Comparison of ENCODE assay signal across 9 cellular contexts in genomic region chr13:110911880-110912279, GRCh38. TPM values are rescaled to one million over a fixed set of nuclear protein-coding genes. Genes with fewer than 3 reads are reported as not detected.
DNase-seq lines count a peak whose midpoint lies in the region; ATAC-seq and TF ChIP-seq lines count a peak whose summit lies in the region.
"Had no signal": no experiment of that assay in that cellular context is flagged by ENCODE, and none has a peak within 500 bp of the region (broad histone marks: within the 10 kb centered on the region; RNA-seq: fewer than 3 reads in every experiment).

No MANE protein-coding gene starts in this region.

- H3K4me3 Mint-ChIP-seq in Calu3 (ENCODE audit: low read depth, unreplicated experiment) (peak overlapping the region; percentile 65), brain (peak overlapping the region; percentile 93 to 99 (median 95))
- H3K4me3 Mint-ChIP-seq in naive thymus-derived CD8-positive, alpha-beta T cell = peak overlapping the region in 8 of 10 donors; percentile 7 to 94 (median 88)

- H3K27me3 Mint-ChIP-seq in Calu3 (ENCODE audit: unreplicated experiment) = no peaks in the 10 kb centered on the region
- peaks cover 8% of the 10 kb centered on the region for H3K27me3 Mint-ChIP-seq in brain
- H3K27me3 Mint-ChIP-seq in naive thymus-derived CD8-positive, alpha-beta T cell = no peaks in the 10 kb centered on the region

- H3K27ac Mint-ChIP-seq in Calu3 (ENCODE audit: unreplicated experiment) (peak overlapping the region; percentile 42), brain (peak overlapping the region in 2 of 5 experiments; percentile 96 to 99)
- H3K27ac Mint-ChIP-seq in naive thymus-derived CD8-positive, alpha-beta T cell = peak overlapping the region in 2 of 10 donors; percentile 16 to 54

- H3K36me3 Mint-ChIP-seq in Calu3 (ENCODE audit: insufficient read depth, unreplicated experiment) (peaks cover 72% of the 10 kb centered on the region), brain (peaks cover 30% of the 10 kb centered on the region)
- peaks cover 0 to 39% (median 4%) of the 10 kb centered on the region in 3 donors for H3K36me3 Mint-ChIP-seq in naive thymus-derived CD8-positive, alpha-beta T cell

- H3K4me1 Mint-ChIP-seq in Calu3 (ENCODE audit: low read depth, unreplicated experiment) = no peaks in the 10 kb centered on the region
- H3K4me1 Mint-ChIP-seq in brain = peaks cover 80% of the 10 kb centered on the region
- H3K4me1 Mint-ChIP-seq in naive thymus-derived CD8-positive, alpha-beta T cell = peaks cover 16 to 76% (median 74%) of the 10 kb centered on the region in 4 donors

- BruUV-seq in Calu3 (replicated peaks; lab: Mats Ljungman, UMichigan) = no TSS peak

- TF ChIP-seq CTCF in Calu3 (IDR thresholded peaks at IDR 0.05; ENCODE audit: unreplicated experiment) = no peak
- TF ChIP-seq CTCF in brain (conservative IDR thresholded peaks at IDR 0.05) = no peak

- CTCF ChIA-PET in Calu3 (lab: Charles Lee) = no interaction called here

- intact Hi-C loops in Calu3 (cut with micrococcal nuclease; ENCODE audit: unreplicated experiment) = loop anchor here (10.0 kb wide), 1 partner anchor 143 kb away; no protein-coding TSS in a partner anchor

- DNase-seq in Calu3 (no peak), M059J (ENCODE audit: low read depth) (peak; percentile 84), AML-193 (lab: John Stamatoyannopoulos, UW) (no peak), HT-29 (ENCODE audit: low spot score) (no peak), DMS53 (lab: John Stamatoyannopoulos, UW) (no peak)
- DNase-seq in naive thymus-derived CD8-positive, alpha-beta T cell = no peak
- DNase-seq: NCI-H1436 treated with DMSO at 0.1 percent for 48 hours had no signal

- no peak for ATAC-seq in naive thymus-derived CD8-positive, alpha-beta T cell
- no peak for ATAC-seq in HG02885 (IDR thresholded peaks at IDR 0.05; ENCODE audit: poor library complexity, unreplicated experiment)

- POLR2A ChIA-PET in naive thymus-derived CD8-positive, alpha-beta T cell (lab: Charles Lee) = interaction anchor here (3.9 kb wide), 1 partner anchor 198 kb away, joined by 77 read pairs; the partner anchor contains the start of gene ING1

- no peaks in the 10 kb centered on the region for H3K9me3 Mint-ChIP-seq in Calu3 (ENCODE audit: low read depth, unreplicated experiment)
- no peaks in the 10 kb centered on the region for H3K9me3 Mint-ChIP-seq in brain
- no peaks in the 10 kb centered on the region for H3K9me3 Mint-ChIP-seq in naive thymus-derived CD8-positive, alpha-beta T cell

RNA-seq across cellular contexts. Expression of gene ANKRD10, which starts 3.0 kb away (rescaled TPM):
- 109 and 120 TPM in 2 replicates for total RNA-seq in Calu3 (2022)
- 26.6 and 42.5 TPM in 2 replicates for total RNA-seq in M059J (2014; rRNA removed; shearing (Covaris generic))
- 52.5 TPM for polyA plus RNA-seq in brain (ENCODE audit: insufficient read depth, low read depth, low replicate concordance)
- total RNA-seq in naive thymus-derived CD8-positive, alpha-beta T cell = 100 to 1,000 TPM; 139 to 142 TPM
- 10 to 100 TPM; 56.1 to 65.3 (median 60.3) TPM for polyA plus RNA-seq in naive thymus-derived CD8-positive, alpha-beta T cell
- total RNA-seq in HT-29 (2014; rRNA removed; shearing (Covaris generic)) = 279 and 308 TPM in 2 replicates
